Comparison of ENCODE assay signal across 8 cellular contexts in the genomic region with DNA sequence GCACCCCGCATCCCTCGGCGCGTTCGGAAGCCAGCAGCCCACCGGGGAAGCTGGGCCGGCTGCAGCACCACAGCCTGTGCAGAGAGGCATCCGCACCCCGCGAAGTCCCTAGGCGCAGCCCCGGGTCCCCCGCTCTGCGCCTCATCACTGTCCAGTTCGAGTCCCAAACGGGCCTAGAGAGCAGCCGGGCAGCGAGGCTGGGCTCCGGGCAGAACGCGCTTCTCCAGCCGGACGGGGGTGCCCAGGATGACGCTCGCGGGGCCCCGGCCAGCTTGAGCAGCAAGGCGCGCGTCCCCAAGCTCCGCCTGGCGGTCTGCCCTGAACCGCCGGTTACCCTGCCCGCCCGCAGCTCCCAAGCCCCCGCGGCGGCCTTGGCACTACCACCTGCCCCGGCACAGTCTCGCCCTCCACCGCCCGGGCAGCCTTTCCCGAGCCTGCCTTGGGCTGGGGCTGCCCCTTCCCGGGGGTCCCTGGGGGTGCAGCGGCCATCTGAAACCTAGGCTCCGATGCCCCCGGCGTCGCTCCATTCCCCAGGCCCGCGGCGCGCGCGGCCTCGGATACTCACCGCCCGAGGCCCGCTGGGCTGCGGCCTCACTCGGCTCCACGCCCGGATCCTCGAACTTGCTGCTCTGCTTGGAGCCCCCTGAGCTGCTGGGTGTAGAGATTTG. TPM values are rescaled to one million over a fixed set of nuclear protein-coding genes. Genes with fewer than 3 reads are reported as not detected.
DNase-seq lines count a peak whose midpoint lies in the region; ATAC-seq, FAIRE-seq and TF ChIP-seq lines count a peak whose summit lies in the region.

No MANE protein-coding gene starts in this region.

- TF ChIP-seq RAD21 in K562 (CRISPR knock-in tag; conservative IDR thresholded peaks at IDR 0.05 in 1 of 2, IDR thresholded peaks at IDR 0.05 in 1 of 2), result no peak

- TF ChIP-seq CTCF in AG04450 (IDR thresholded peaks at IDR 0.05; ENCODE audit: low read depth, low read length), result 0 out of 2 replicates have a peak, but pooled peaks have one; percentile 4
- no peak for TF ChIP-seq CTCF in K562 (IDR thresholded peaks at IDR 0.05 in 2 of 3, conservative IDR thresholded peaks at IDR 0.05 in 1 of 3; ENCODE audit: insufficient read depth in 2 of 3, low read depth in 1 of 3, low read length in 3 of 3)
- TF ChIP-seq CTCF in sigmoid colon (IDR thresholded peaks at IDR 0.05), result peak in 1 of 4 experiments; percentile 6

- 52% methylated on average over 29 of the region's 65 CpGs for WGBS in K562 (ENCODE audit: insufficient coverage, low coverage, missing lambda C conversion rate)
- WGBS in sigmoid colon, 2 donors, result 0 to 1% methylated on average over 65 of the region's 65 CpGs

- no peak for FAIRE-seq in K562 (lab: Jason Lieb, UNC)

- H3K27ac ChIP-seq in AG04450 (ENCODE audit: low read depth, low read length) (no peak overlapping the region), K562 (ENCODE audit: extremely low read depth, low read depth, low read length) (no peak overlapping the region), sigmoid colon (peak overlapping the region; percentile 63 to 72 (median 68))

- CTCF ChIA-PET in AG04450 (lab: Charles Lee) (interaction anchor here (0.7 to 4.5 kb wide), 26 partner anchors 8 to 658 kb away, joined by 3 to 75 read pairs (median 4); no protein-coding TSS in a partner anchor), K562 (lab: Yijun Ruan, JAX; ENCODE audit: low intra/inter-chr PET ratio) (no interaction called here)

- ATAC-seq in GM18502 (IDR thresholded peaks at IDR 0.05; ENCODE audit: poor library complexity, unreplicated experiment) (peak; percentile 40), HG03520 (IDR thresholded peaks at IDR 0.05; ENCODE audit: unreplicated experiment) (peak; percentile 30), K562 (no peak)

- H2AFZ ChIP-seq in K562 (ENCODE audit: low read depth, low read length), result no peak overlapping the region

- H3K9me3 ChIP-seq in AG04450 (ENCODE audit: control insufficient read depth, insufficient read depth, low read length), result no peaks in the 10 kb centered on the region; the same call in 1 of the 2 replicates
- no peaks in the 10 kb centered on the region for H3K9me3 ChIP-seq in K562 (replicated peaks; ENCODE audit: control insufficient read depth, insufficient read depth, low read depth, low read length)
- no peaks in the 10 kb centered on the region for H3K9me3 ChIP-seq in sigmoid colon

- H3K4me2 ChIP-seq in K562 (ENCODE audit: insufficient read depth, low read length), result no peak overlapping the region

- H3K27me3 ChIP-seq in AG04450 (ENCODE audit: control insufficient read depth, insufficient read depth, low read length), result peaks cover 11% of the 10 kb centered on the region
- peaks cover 0 to 35% of the 10 kb centered on the region in 2 experiments; a peak in 2 of 5 replicates for H3K27me3 ChIP-seq in K562 (ENCODE audit: control insufficient read depth in 2 of 2, insufficient read depth in 2 of 2, low read length in 2 of 2)
- no peaks in the 10 kb centered on the region for H3K27me3 ChIP-seq in sigmoid colon

- no peaks in the 10 kb centered on the region for H3K79me2 ChIP-seq in K562 (ENCODE audit: control insufficient read depth, insufficient read depth, low read length)

- no peak for DNase-seq in AG04450 (ENCODE audit: low read depth, low spot score)
- peak; percentile 57 for DNase-seq in SW480 (ENCODE audit: low spot score)
- no peak for DNase-seq in K562 (ENCODE audit: extremely low read depth in 1 of 4, low spot score in 3 of 4)
- peak; percentile 67 for DNase-seq in iPS-NIHi11 (ENCODE audit: low spot score)
- peak; percentile 66 for DNase-seq in sigmoid colon
- DNase-seq in NCI-H526 treated with DMSO at 0.1 percent for 48 hours (lab: John Stamatoyannopoulos, UW), result no peak

- intact Hi-C loops in K562 (cut with micrococcal nuclease) (loop anchor here (1.0 to 10.0 kb wide), 3 partner anchors 63 to 543 kb away; no protein-coding TSS in a partner anchor), sigmoid colon (cut with DNase I) (loop anchor here (5.0 kb wide), 1 partner anchor 94 kb away; no protein-coding TSS in a partner anchor)

- no peaks in the 10 kb centered on the region for H4K20me1 ChIP-seq in K562 (replicated peaks; ENCODE audit: control insufficient read depth, insufficient read depth, low read length)

- no peaks in the 10 kb centered on the region for H3K9me1 ChIP-seq in K562 (ENCODE audit: control insufficient read depth, insufficient read depth, low read length)

- BruUV-seq in K562 (replicated peaks; lab: Mats Ljungman, UMichigan), result no TSS peak

- POLR2A ChIA-PET in AG04450 (lab: Yijun Ruan, JAX) (interaction anchor here (1.2 kb wide), 1 partner anchor 92 kb away, joined by 5 read pairs; no protein-coding TSS in a partner anchor), K562 (lab: Yijun Ruan, JAX) (interaction anchor here (0.6 kb wide), 1 partner anchor 18 kb away, joined by 3 read pairs; no protein-coding TSS in a partner anchor)

- TF ChIP-seq EP300 in K562 (IDR thresholded peaks at IDR 0.05; ENCODE audit: low read length) (no peak), sigmoid colon (IDR thresholded peaks at IDR 0.05) (no peak)

- in situ Hi-C loops in K562 (cut with MboI), result no loop called here

- H3K4me1 ChIP-seq in K562 (replicated peaks in 1 of 2; ENCODE audit: control insufficient read depth in 2 of 2, insufficient read depth in 2 of 2, low read length in 2 of 2) (peaks cover 0 to 11% of the 10 kb centered on the region in 2 experiments; a peak in 3 of 5 replicates), sigmoid colon (peaks cover 0 to 29% (median 14%) of the 10 kb centered on the region in 4 donors)

- H3K4me3 ChIP-seq in AG04450 (ENCODE audit: low read depth, low read length), result peak overlapping the region; percentile 60
- H3K4me3 ChIP-seq in K562, result no peak overlapping the region
- H3K4me3 ChIP-seq in sigmoid colon, result peak overlapping the region; percentile 39 to 68 (median 64)

- TF ChIP-seq POLR2A in K562 (conservative IDR thresholded peaks at IDR 0.05), result no peak
- TF ChIP-seq POLR2A in sigmoid colon (IDR thresholded peaks at IDR 0.05), result no peak

- no peak overlapping the region for H3K9ac ChIP-seq in K562 (ENCODE audit: insufficient read depth in 1 of 2, low read depth in 2 of 2, low read length in 2 of 2)

- H3K36me3 ChIP-seq in K562 (ENCODE audit: control insufficient read depth, insufficient read depth, low read length) (no peaks in the 10 kb centered on the region), sigmoid colon (no peaks in the 10 kb centered on the region)

TF ChIP-seq in K562, 482 proteins besides CTCF, POLR2A, EP300 and RAD21:
- TF ChIP-seq, protein P1, sequence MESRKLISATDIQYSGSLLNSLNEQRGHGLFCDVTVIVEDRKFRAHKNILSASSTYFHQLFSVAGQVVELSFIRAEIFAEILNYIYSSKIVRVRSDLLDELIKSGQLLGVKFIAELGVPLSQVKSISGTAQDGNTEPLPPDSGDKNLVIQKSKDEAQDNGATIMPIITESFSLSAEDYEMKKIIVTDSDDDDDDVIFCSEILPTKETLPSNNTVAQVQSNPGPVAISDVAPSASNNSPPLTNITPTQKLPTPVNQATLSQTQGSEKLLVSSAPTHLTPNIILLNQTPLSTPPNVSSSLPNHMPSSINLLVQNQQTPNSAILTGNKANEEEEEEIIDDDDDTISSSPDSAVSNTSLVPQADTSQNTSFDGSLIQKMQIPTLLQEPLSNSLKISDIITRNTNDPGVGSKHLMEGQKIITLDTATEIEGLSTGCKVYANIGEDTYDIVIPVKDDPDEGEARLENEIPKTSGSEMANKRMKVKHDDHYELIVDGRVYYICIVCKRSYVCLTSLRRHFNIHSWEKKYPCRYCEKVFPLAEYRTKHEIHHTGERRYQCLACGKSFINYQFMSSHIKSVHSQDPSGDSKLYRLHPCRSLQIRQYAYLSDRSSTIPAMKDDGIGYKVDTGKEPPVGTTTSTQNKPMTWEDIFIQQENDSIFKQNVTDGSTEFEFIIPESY (CRISPR knock-in tag; IDR thresholded peaks at IDR 0.05), result 0 out of 2 replicates have a peak, but pooled peaks have one; percentile 14
- TF ChIP-seq ZNF253 (CRISPR knock-in tag; conservative IDR thresholded peaks at IDR 0.05), result no peak
TF ChIP-seq in K562: peak in this region for 1.

RNA-seq across cellular contexts. Expression of a gene that starts 0.6 kb away (rescaled TPM):
- polyA plus RNA-seq in AG04450 (2011; rRNA removed) (2.1 and 2.7 TPM in 2 replicates), K562 (2011; rRNA removed) (not detected in 2 replicates), K562 (2014; fragmentation: Illumina TruSeq; extraction: Trizol) (not detected in 2 replicates), K562 (2014; fragmentation: Nextera tagmentation; extraction: Ambion mirVana) (not detected), K562 (2014; rRNA removed) (not detected in 2 replicates), sigmoid colon (1 to 10 TPM in 1 of 3 donors, under 1 TPM in 2; 0.23 to 4.8 (median 0.60) TPM)
- 2.9 and 3.0 TPM in 2 replicates for polyA minus RNA-seq in AG04450 (2011; rRNA and poly(A)+ RNA removed)
- not detected in 2 replicates for total RNA-seq in K562 (2011; cell fraction: chromatin; rRNA removed; ENCODE audit: low replicate concordance)
- not detected in 2 replicates for total RNA-seq in K562 (2011; cell fraction: nucleolus; rRNA removed)
- total RNA-seq in K562 (2011; cell fraction: nucleoplasm; rRNA removed), result not detected in 2 replicates
- total RNA-seq in K562 (2014; rRNA removed) (not detected in 2 replicates), K562 (2014; rRNA removed; fragmentation: Illumina TruSeq; extraction: Trizol) (not detected in 2 replicates), K562 (2015; rRNA removed; fragmentation: Illumina TruSeq; extraction: Trizol) (not detected in 2 replicates), K562 (2021) (not detected in 2 replicates), sigmoid colon (1 to 10 TPM in 2 of 4 donors, under 1 TPM in 2; 0.68 to 1.9 (median 0.93) TPM)
- not detected in 2 replicates for polyA plus RNA-seq in K562 (2011; cell fraction: cytosol; rRNA removed)
- polyA plus RNA-seq in K562 (2011; cell fraction: nucleus; rRNA removed), result not detected in 2 replicates
- polyA plus RNA-seq in K562 (2012), result not detected in 2 replicates
- not detected in 2 replicates for polyA minus RNA-seq in K562 (2011; rRNA and poly(A)+ RNA removed)
- not detected in 2 replicates for polyA minus RNA-seq in K562 (2011; cell fraction: cytosol; rRNA and poly(A)+ RNA removed)
- polyA minus RNA-seq in K562 (2011; cell fraction: nucleus; rRNA and poly(A)+ RNA removed), result not detected in 2 replicates

Comparison
In these comparisons a context has a peak if more than half of its experiments do, and no peak if none do; other contexts are left out.
1. DNase-seq: peak in SW480 (single experiment), iPS-NIHi11 (single experiment) and sigmoid colon (single experiment); none in AG04450 (single experiment), K562 (0 of 4) and NCI-H526 treated with DMSO at 0.1 percent for 48 hours (single experiment).
2. H3K27ac ChIP-seq: peak in sigmoid colon (4 of 4); none in AG04450 (single experiment) and K562 (single experiment).